ENCODE assay signal across 21 cellular contexts in the genomic region with DNA sequence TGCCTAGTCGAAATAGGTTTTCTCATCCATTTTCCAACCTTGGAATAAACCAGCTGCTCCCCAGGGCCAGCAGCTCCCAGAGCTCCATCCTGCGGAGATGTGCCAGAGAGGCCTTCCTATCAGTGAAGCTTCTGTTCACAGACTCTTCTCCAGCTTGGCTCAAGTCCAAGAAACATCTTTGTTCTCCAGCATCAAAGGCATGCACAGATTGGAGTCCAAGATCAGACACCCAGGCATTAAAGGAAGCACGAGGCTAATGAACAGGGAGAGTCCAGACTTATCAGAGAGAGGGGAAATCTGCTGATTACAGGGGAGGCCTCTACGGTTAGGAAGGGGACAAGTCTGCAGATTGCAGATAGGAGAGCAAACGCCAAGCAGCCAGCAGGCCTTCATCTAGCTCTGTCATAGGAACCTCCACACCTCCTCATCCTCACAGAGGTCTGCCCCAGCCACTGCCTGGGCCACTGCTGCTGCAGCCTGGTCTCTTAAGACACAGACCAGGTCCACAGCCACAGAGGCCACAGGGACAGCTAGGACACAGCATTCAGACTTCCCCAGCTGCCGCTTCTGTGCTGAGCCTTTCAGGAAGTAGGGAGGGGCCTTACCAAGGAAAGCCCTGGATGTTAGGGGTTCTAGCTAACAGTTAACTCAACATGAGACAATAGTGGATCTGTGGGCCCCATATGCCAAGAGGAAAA. TPM values are rescaled to one million over a fixed set of nuclear protein-coding genes. Genes with fewer than 3 reads are reported as not detected.
DNase-seq lines count a peak whose midpoint lies in the region; ATAC-seq and TF ChIP-seq lines count a peak whose summit lies in the region.
"Had no signal": no experiment of that assay in that cellular context is flagged by ENCODE, and none has a peak within 500 bp of the region (broad histone marks: within the 10 kb centered on the region; RNA-seq: fewer than 3 reads in every experiment).

No MANE protein-coding gene starts in this region.

- H3K18ac ChIP-seq in trophoblast cell (ENCODE audit: low read length) = no peak overlapping the region

- no peak overlapping the region for H3K14ac ChIP-seq in trophoblast cell (ENCODE audit: low read length)

- peak; percentile 5 for DNase-seq in NCI-H1105 (lab: John Stamatoyannopoulos, UW)
- DNase-seq in NCI-H1105 treated with DMSO at 0.1 percent for 48 hours (lab: John Stamatoyannopoulos, UW) = no peak
- peak; percentile 12 for DNase-seq in NCI-H345 treated with DMSO at 0.1 percent for 48 hours (lab: John Stamatoyannopoulos, UW; ENCODE audit: unreplicated experiment)
- DNase-seq in erythroblast (lab: John Stamatoyannopoulos, UW) = peak; percentile 6 to 39
- no peak for DNase-seq in trophoblast cell
- DNase-seq in sciatic nerve (ENCODE audit: low spot score) = no peak
- no peak for DNase-seq in NOMO-1 (lab: John Stamatoyannopoulos, UW; ENCODE audit: unreplicated experiment in 2 of 2)
- DNase-seq: 8988T; activated naive CD4-positive, alpha-beta T cell treated with anti-CD3 and anti-CD28 coated beads for 36 hours; activated T-cell treated with anti-CD3 and anti-CD28 coated beads, Interleukin-2, amount 50 U/mL, for 1 hour; colonic mucosa; H7; left lung; NCI-H1436 treated with DMSO at 0.1 percent for 48 hours; NCI-H524 treated with DMSO at 0.1 percent for 48 hours; pancreas; small intestine; tibial artery had no signal

- no peak overlapping the region for H3K23ac ChIP-seq in trophoblast cell (ENCODE audit: low read length)

- H3K27ac ChIP-seq in trophoblast cell (ENCODE audit: low read depth, low read length) = no peak overlapping the region
- H3K27ac ChIP-seq: colonic mucosa, left lung, pancreas, tibial artery had no signal

- ATAC-seq in GM18519 (IDR thresholded peaks at IDR 0.05; ENCODE audit: low FRiP score, unreplicated experiment) (no peak), sciatic nerve (no peak)
- ATAC-seq: left lung, pancreas had no signal

- H4K91ac ChIP-seq in trophoblast cell (ENCODE audit: low read depth, low read length) = no peak overlapping the region

- H3K4me3 ChIP-seq in trophoblast cell (ENCODE audit: low read depth, low read length) = no peak overlapping the region
- H3K4me3 ChIP-seq: colonic mucosa, left lung, pancreas, tibial artery had no signal

- TF ChIP-seq POLR2A in erythroblast (IDR thresholded peaks at IDR 0.05; ENCODE audit: low read length) = no peak

- no peak overlapping the region for H3K9ac ChIP-seq in trophoblast cell (ENCODE audit: low read length)

- peak overlapping the region; percentile 31 for H2BK12ac ChIP-seq in trophoblast cell (ENCODE audit: low read length)

- no peak overlapping the region for H2BK120ac ChIP-seq in trophoblast cell (ENCODE audit: insufficient read depth, low read length, poor library complexity)

- intact Hi-C loops in sciatic nerve (cut with DNase I) = loop anchor here (5.0 kb wide), 1 partner anchor 957 kb away; no protein-coding TSS in a partner anchor

- no peaks in the 10 kb centered on the region for H3K9me3 ChIP-seq in trophoblast cell (ENCODE audit: insufficient read depth, low read depth, low read length)
- H3K9me3 ChIP-seq: colonic mucosa, left lung, pancreas, tibial artery had no signal

- H2AK5ac ChIP-seq in trophoblast cell (ENCODE audit: low read length) = no peak overlapping the region

- no peaks in the 10 kb centered on the region for H3K79me2 ChIP-seq in trophoblast cell (ENCODE audit: control insufficient read depth, insufficient read depth, low read length, poor library complexity)

- no peak overlapping the region for H4K8ac ChIP-seq in trophoblast cell (ENCODE audit: low read depth, low read length)

- H3K4me2 ChIP-seq in trophoblast cell (ENCODE audit: low read length) = no peak overlapping the region

- H3K79me1 ChIP-seq in trophoblast cell (ENCODE audit: low read length) = no peaks in the 10 kb centered on the region

- H4K12ac ChIP-seq in trophoblast cell (ENCODE audit: low read depth, low read length) = no peak overlapping the region

- H2AFZ ChIP-seq in trophoblast cell (ENCODE audit: insufficient read depth, low read length, poor library complexity) = no peak overlapping the region

- WGBS in trophoblast cell (ENCODE audit: extremely low coverage, insufficient coverage, insufficient read length) = no CpG with 5 or more reads among the region's 6 CpGs

- H2BK5ac ChIP-seq in trophoblast cell (ENCODE audit: low read depth, low read length, poor library complexity) = no peak overlapping the region

- no peak overlapping the region for H3K4ac ChIP-seq in trophoblast cell (ENCODE audit: low read depth, low read length)

- no peaks in the 10 kb centered on the region for H3K27me3 ChIP-seq in trophoblast cell (ENCODE audit: insufficient read depth, low read length)
- H3K27me3 ChIP-seq: colonic mucosa, pancreas, tibial artery had no signal

- no peaks in the 10 kb centered on the region for H3K36me3 ChIP-seq in trophoblast cell (ENCODE audit: control insufficient read depth in 1 of 2, insufficient read depth in 2 of 2, low read length in 2 of 2)
- H3K36me3 ChIP-seq: colonic mucosa, left lung, pancreas, tibial artery had no signal

- H3K4me1 ChIP-seq in trophoblast cell (ENCODE audit: control insufficient read depth in 1 of 2, insufficient read depth in 2 of 2, low read length in 2 of 2) = peaks cover 4 to 9% of the 10 kb centered on the region in 2 experiments
- H3K4me1 ChIP-seq: colonic mucosa, left lung, pancreas, tibial artery had no signal

RNA-seq across cellular contexts. Expression of a gene that starts 3.4 kb away (rescaled TPM):
- polyA plus RNA-seq in trophoblast cell (2013) = 738 and 794 TPM in 2 replicates
- not detected for total RNA-seq in sciatic nerve
- total RNA-seq: activated naive CD4-positive, alpha-beta T cell treated with anti-CD3 and anti-CD28 coated beads for 36 hours; colonic mucosa; endothelial cell of umbilical vein; H7; left lung; pancreas had no signal
- polyA plus RNA-seq: CD14-positive monocyte, endothelial cell of umbilical vein, pancreas, small intestine had no signal

RNA-seq across cellular contexts. Expression of a gene that starts 17.5 kb away (rescaled TPM):
- polyA plus RNA-seq in trophoblast cell (2013) = not detected in 2 replicates
- total RNA-seq in sciatic nerve = not detected
- total RNA-seq: activated naive CD4-positive, alpha-beta T cell treated with anti-CD3 and anti-CD28 coated beads for 36 hours; colonic mucosa; endothelial cell of umbilical vein; H7; left lung; pancreas had no signal
- polyA plus RNA-seq: CD14-positive monocyte, endothelial cell of umbilical vein, pancreas, small intestine had no signal

RNA-seq across cellular contexts. Expression of a gene that starts 38.7 kb away (rescaled TPM):
- polyA plus RNA-seq in trophoblast cell (2013) = 0.03 TPM in 1 of 2 replicates, not detected in the other
- not detected for total RNA-seq in sciatic nerve
- total RNA-seq: activated naive CD4-positive, alpha-beta T cell treated with anti-CD3 and anti-CD28 coated beads for 36 hours; colonic mucosa; endothelial cell of umbilical vein; H7; left lung; pancreas had no signal
- polyA plus RNA-seq: CD14-positive monocyte, endothelial cell of umbilical vein, pancreas, small intestine had no signal

Comparison
In these comparisons a context has a peak if more than half of its experiments do, and no peak if none do; other contexts are left out.
1. DNase-seq: peak in NCI-H1105 (single experiment), NCI-H345 treated with DMSO at 0.1 percent for 48 hours (single experiment) and erythroblast (2 of 2); none in NCI-H1105 treated with DMSO at 0.1 percent for 48 hours (single experiment), trophoblast cell (0 of 2), sciatic nerve (single experiment) and NOMO-1 (0 of 2).